26 cellular contexts compared by ENCODE assay signal in the genomic region with DNA sequence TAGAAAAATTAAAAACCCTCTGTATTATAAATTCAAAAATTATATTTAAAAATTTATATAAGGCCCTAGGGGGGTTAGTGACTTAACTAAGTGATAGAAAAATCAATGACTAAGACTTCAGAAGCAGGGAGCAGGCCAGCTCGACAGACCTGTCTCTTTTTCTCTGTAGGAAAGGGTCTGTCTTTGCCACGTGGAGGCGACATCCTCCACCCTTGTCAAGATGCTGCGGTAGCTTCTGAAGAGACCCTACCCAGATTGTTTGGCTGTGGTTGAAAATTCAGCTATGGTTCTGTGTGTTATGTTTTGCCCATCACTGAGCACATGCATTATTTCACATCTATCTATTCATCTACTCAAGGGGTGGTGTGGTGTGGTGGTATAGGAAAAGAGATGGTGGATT. TPM values are rescaled to one million over a fixed set of nuclear protein-coding genes. Genes with fewer than 3 reads are reported as not detected.
A peak's percentile ranks its signal among the peaks of the same experiment; 100 is the strongest.
DNase-seq lines count a peak whose midpoint lies in the region; ATAC-seq and TF ChIP-seq lines count a peak whose summit lies in the region.
"Had no signal": no experiment of that assay in that cellular context is flagged by ENCODE, and none has a peak within 500 bp of the region (broad histone marks: within the 10 kb centered on the region; RNA-seq: fewer than 3 reads in every experiment).

No MANE protein-coding gene starts in this region.

- H3K79me2 ChIP-seq in OCI-LY7 (ENCODE audit: insufficient read depth, low read depth, low read length): no peaks in the 10 kb centered on the region

- H3K4me3 ChIP-seq in OCI-LY7 (ENCODE audit: low read depth, low read length, poor library complexity, severe bottlenecking) (no peak overlapping the region), fibroblast of villous mesenchyme (ENCODE audit: low read depth, low read length) (no peak overlapping the region)
- no peak overlapping the region for H3K4me3 ChIP-seq in CD8-positive, alpha-beta memory T cell (ENCODE audit: low read length)
- H3K4me3 ChIP-seq: GM12878, ovary, sigmoid colon, transverse colon had no signal

- TF ChIP-seq CTCF in OCI-LY7 (conservative IDR thresholded peaks at IDR 0.05; ENCODE audit: low read length): peak; percentile 24; the same call in 1 of the 2 replicates
- peak; percentile 22 for TF ChIP-seq CTCF in fibroblast of villous mesenchyme (IDR thresholded peaks at IDR 0.05; ENCODE audit: insufficient read depth, low read depth, low read length)
- peak; percentile 31 for TF ChIP-seq CTCF in progenitor cell of endocrine pancreas (IDR thresholded peaks at IDR 0.05; ENCODE audit: unreplicated experiment)

- H3K9me3 ChIP-seq in OCI-LY7 (ENCODE audit: low read length): no peaks in the 10 kb centered on the region
- no peaks in the 10 kb centered on the region for H3K9me3 ChIP-seq in CD8-positive, alpha-beta memory T cell (ENCODE audit: low read length)
- H3K9me3 ChIP-seq: ovary, sigmoid colon, transverse colon had no signal

- POLR2A ChIA-PET in OCI-LY7 (lab: Charles Lee): no interaction called here
- POLR2A ChIA-PET in CD8-positive, alpha-beta memory T cell (lab: Charles Lee): no interaction called here

- no peak overlapping the region for H2AFZ ChIP-seq in OCI-LY7 (ENCODE audit: low read length)

- ATAC-seq in GM18861 (IDR thresholded peaks at IDR 0.05; ENCODE audit: unreplicated experiment) (no peak), HG03439 (IDR thresholded peaks at IDR 0.05; ENCODE audit: unreplicated experiment) (no peak)
- ATAC-seq: esophagus mucosa, GM12878, HCT116 had no signal

- H3K9me3 Mint-ChIP-seq in progenitor cell of endocrine pancreas (ENCODE audit: low read depth): no peaks in the 10 kb centered on the region
- no peaks in the 10 kb centered on the region for H3K9me3 Mint-ChIP-seq in CD8-positive, alpha-beta memory T cell
- H3K9me3 Mint-ChIP-seq: T-helper 1 cell treated with Interleukin-12 subunit alpha and Interleukin-12 subunit beta and Interleukin-4 antibody, amounts not matched to agents 30 μg/mL and 1 μg/mL, for 36 hours had no signal

- no TSS peak for BruUV-seq in OCI-LY7 (replicated peaks; lab: Mats Ljungman, UMichigan)

- no peak overlapping the region for H3K27ac Mint-ChIP-seq in progenitor cell of endocrine pancreas
- no peak overlapping the region for H3K27ac Mint-ChIP-seq in CD8-positive, alpha-beta memory T cell
- H3K27ac Mint-ChIP-seq: T-helper 1 cell treated with Interleukin-12 subunit alpha and Interleukin-12 subunit beta and Interleukin-4 antibody, amounts not matched to agents 30 μg/mL and 1 μg/mL, for 36 hours had no signal

- H3K27me3 ChIP-seq in CD8-positive, alpha-beta memory T cell (ENCODE audit: insufficient read depth, low read length, poor library complexity, severe bottlenecking): no peaks in the 10 kb centered on the region
- H3K27me3 ChIP-seq: ovary, sigmoid colon, transverse colon had no signal

- H3K27ac ChIP-seq in OCI-LY7 (ENCODE audit: low read depth, low read length, poor library complexity, severe bottlenecking): no peak overlapping the region
- H3K27ac ChIP-seq in CD8-positive, alpha-beta memory T cell (ENCODE audit: low read depth, low read length): no peak overlapping the region
- H3K27ac ChIP-seq: ovary, sigmoid colon, transverse colon had no signal

- intact Hi-C loops in OCI-LY7 (cut with micrococcal nuclease; ENCODE audit: unreplicated experiment): no loop called here

- H3K4me3 Mint-ChIP-seq in progenitor cell of endocrine pancreas (ENCODE audit: low read depth): no peak overlapping the region
- no peak overlapping the region for H3K4me3 Mint-ChIP-seq in CD8-positive, alpha-beta memory T cell
- H3K4me3 Mint-ChIP-seq: T-helper 1 cell treated with Interleukin-12 subunit alpha and Interleukin-12 subunit beta and Interleukin-4 antibody, amounts not matched to agents 30 μg/mL and 1 μg/mL, for 36 hours had no signal

- H3K9me2 ChIP-seq in OCI-LY7 (ENCODE audit: insufficient read depth, low read length): no peaks in the 10 kb centered on the region

- DNase-seq in NCI-H748 (lab: John Stamatoyannopoulos, UW; ENCODE audit: unreplicated experiment) (peak; percentile 18), NCI-H748 treated with DMSO at 0.1 percent for 48 hours (lab: John Stamatoyannopoulos, UW) (no peak), OCI-LY7 (ENCODE audit: low spot score) (no peak), fibroblast of villous mesenchyme (ENCODE audit: low read depth) (peak; percentile 13), progenitor cell of endocrine pancreas (ENCODE audit: low spot score, unreplicated experiment) (no peak)
- no peak for DNase-seq in CD8-positive, alpha-beta memory T cell
- DNase-seq: activated CD4-positive, alpha-beta T cell treated with anti-CD3 and anti-CD28 coated beads, Interleukin-2, amount 50 U/mL, for 1 hour; activated CD8-positive, alpha-beta memory T cell treated with anti-CD3 and anti-CD28 coated beads, Interleukin-2, amount 50 U/mL, for 4 hours; activated effector memory CD4-positive, alpha-beta T cell treated with Interleukin-2 at 50 U/mL for 16 hours; C1 segment of cervical spinal cord; caudate nucleus; GF-D8; NCI-H1436; NK-92 treated with Interleukin-12 subunit alpha and Interleukin-12 subunit beta, amount 100 ng/mL, for 24 hours; Right ventricle myocardium superior; sigmoid colon; stimulated activated CD4-positive, alpha-beta T cell treated with anti-CD3 and anti-CD28 coated beads, Interleukin-1b, Interleukin-23, amount 100 ng/mL, for 48 hours; stimulated activated naive CD4-positive, alpha-beta T cell treated with Interleukin-2 at 50 U/mL for 16 hours; transverse colon had no signal

- peaks cover 13% of the 10 kb centered on the region; the same call in 1 of the 2 replicates for H3K36me3 ChIP-seq in OCI-LY7 (ENCODE audit: insufficient read depth, low read length)
- no peaks in the 10 kb centered on the region for H3K36me3 ChIP-seq in CD8-positive, alpha-beta memory T cell (ENCODE audit: insufficient read depth, low read length)
- H3K36me3 ChIP-seq: ovary had no signal

- H4K20me1 ChIP-seq in OCI-LY7 (ENCODE audit: insufficient read depth, low read length): no peaks in the 10 kb centered on the region

- H3K4me2 ChIP-seq in OCI-LY7 (ENCODE audit: low read length): no peak overlapping the region

- peaks cover 12% of the 10 kb centered on the region for H3K4me1 Mint-ChIP-seq in progenitor cell of endocrine pancreas (ENCODE audit: low read depth)
- peaks cover 0 to 2% (median 0%) of the 10 kb centered on the region in 3 donors for H3K4me1 Mint-ChIP-seq in CD8-positive, alpha-beta memory T cell

- H3K27me3 Mint-ChIP-seq in progenitor cell of endocrine pancreas: peaks cover 25% of the 10 kb centered on the region
- peaks cover 1 to 6% of the 10 kb centered on the region in 2 donors for H3K27me3 Mint-ChIP-seq in CD8-positive, alpha-beta memory T cell

- CTCF ChIA-PET in OCI-LY7 (lab: Charles Lee; ENCODE audit: unreplicated experiment): no interaction called here
- CTCF ChIA-PET in CD8-positive, alpha-beta memory T cell (lab: Charles Lee): no interaction called here

- H3K36me3 Mint-ChIP-seq in progenitor cell of endocrine pancreas (ENCODE audit: insufficient read depth): peaks cover 6% of the 10 kb centered on the region
- H3K36me3 Mint-ChIP-seq in CD8-positive, alpha-beta memory T cell: peaks cover 0 to 22% (median 8%) of the 10 kb centered on the region in 3 donors

- H3K4me1 ChIP-seq in OCI-LY7 (ENCODE audit: insufficient read depth, low read length, poor library complexity, severe bottlenecking): no peaks in the 10 kb centered on the region
- no peaks in the 10 kb centered on the region for H3K4me1 ChIP-seq in CD8-positive, alpha-beta memory T cell (ENCODE audit: insufficient read depth, low read length)
- H3K4me1 ChIP-seq: sigmoid colon, transverse colon had no signal

RNA-seq across cellular contexts. Expression of gene SLC4A3, which starts 8.2 kb away (rescaled TPM):
- total RNA-seq in OCI-LY7 (2014; rRNA removed; shearing (Covaris generic)): 0.05 TPM in 1 of 2 replicates, not detected in the other
- total RNA-seq in OCI-LY7 (2022): not detected in 2 replicates
- 5.6 and 7.7 TPM in 2 replicates for total RNA-seq in fibroblast of villous mesenchyme
- total RNA-seq in progenitor cell of endocrine pancreas: 17.0 and 19.7 TPM in 2 replicates
- total RNA-seq in CD8-positive, alpha-beta memory T cell: under 1 TPM in 1 of 2 experiments, not detected in 1; 0.13 TPM
- not detected for polyA plus RNA-seq in CD8-positive, alpha-beta memory T cell
- total RNA-seq: GM12878 had no signal

RNA-seq across cellular contexts. Expression of gene STK11IP, which starts 21.6 kb away (rescaled TPM):
- 16.5 and 26.5 TPM in 2 replicates for total RNA-seq in OCI-LY7 (2014; rRNA removed; shearing (Covaris generic))
- total RNA-seq in OCI-LY7 (2022): 30.7 and 37.6 TPM in 2 replicates
- 16.4 and 18.7 TPM in 2 replicates for total RNA-seq in fibroblast of villous mesenchyme
- total RNA-seq in progenitor cell of endocrine pancreas: 39.7 and 41.4 TPM in 2 replicates
- total RNA-seq in CD8-positive, alpha-beta memory T cell: 10 to 100 TPM; 26.2 to 32.2 TPM
- polyA plus RNA-seq in CD8-positive, alpha-beta memory T cell: 12.6 TPM

RNA-seq across cellular contexts. Expression of gene INHA, which starts 47.1 kb away (rescaled TPM):
- not detected in 2 replicates for total RNA-seq in OCI-LY7 (2014; rRNA removed; shearing (Covaris generic))
- total RNA-seq in OCI-LY7 (2022): not detected in 2 replicates
- total RNA-seq in fibroblast of villous mesenchyme: 0.43 and 0.64 TPM in 2 replicates
- total RNA-seq in progenitor cell of endocrine pancreas: 1.5 and 1.7 TPM in 2 replicates
- not detected for total RNA-seq in CD8-positive, alpha-beta memory T cell
- polyA plus RNA-seq in CD8-positive, alpha-beta memory T cell: not detected
- total RNA-seq: GM12878, transverse colon had no signal
- polyA plus RNA-seq: GM12878 had no signal

RNA-seq across cellular contexts. Expression of gene OBSL1, which starts 47.9 kb away (rescaled TPM):
- 0.25 TPM in 1 of 2 replicates, not detected in the other for total RNA-seq in OCI-LY7 (2014; rRNA removed; shearing (Covaris generic))
- total RNA-seq in OCI-LY7 (2022) (0.18 TPM in 1 of 2 replicates, not detected in the other), fibroblast of villous mesenchyme (67.0 and 86.8 TPM in 2 replicates), progenitor cell of endocrine pancreas (197 and 198 TPM in 2 replicates)
- total RNA-seq in CD8-positive, alpha-beta memory T cell: under 1 TPM; 0.48 to 0.69 TPM
- not detected for polyA plus RNA-seq in CD8-positive, alpha-beta memory T cell

Comparison
In these comparisons a context has a peak if more than half of its experiments do, and no peak if none do; other contexts are left out.
1. DNase-seq: peak in NCI-H748 (single experiment) and fibroblast of villous mesenchyme (single experiment); none in NCI-H748 treated with DMSO at 0.1 percent for 48 hours (single experiment), OCI-LY7 (single experiment), progenitor cell of endocrine pancreas (single experiment) and CD8-positive, alpha-beta memory T cell (0 of 5).
2. Peak in every context shown above with its lines, with median percentiles within 50 percentile points of each other: CTCF ChIP-seq.